ENCODE assay signal across 8 cellular contexts in the genomic region with DNA sequence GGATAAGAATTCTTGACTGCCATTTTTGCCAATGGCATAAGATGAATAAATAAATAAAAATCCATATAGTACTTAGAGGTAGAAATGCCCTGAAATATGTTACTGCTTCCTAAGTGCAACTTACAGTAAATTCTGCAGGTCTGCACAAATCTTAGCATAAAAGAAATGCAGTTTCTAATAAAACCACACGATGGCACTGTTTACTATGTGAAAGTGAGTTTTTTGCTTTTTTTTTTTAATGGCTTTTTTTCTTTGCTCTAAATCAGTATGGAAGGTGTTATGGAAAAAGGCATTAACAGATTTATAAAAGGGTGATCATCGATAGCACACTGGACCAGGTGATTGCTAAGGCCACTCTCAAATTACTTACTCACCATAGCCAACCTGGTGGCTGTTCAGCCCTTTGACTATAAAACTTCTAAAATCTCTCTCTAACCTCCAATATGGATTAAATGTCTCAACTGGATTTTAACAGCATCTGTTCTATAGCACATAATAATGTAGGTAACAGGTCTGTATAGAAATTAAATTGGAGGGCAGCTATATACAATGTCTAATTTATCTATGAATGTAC. TPM values are rescaled to one million over a fixed set of nuclear protein-coding genes. Genes with fewer than 3 reads are reported as not detected.
A peak's percentile ranks its signal among the peaks of the same experiment; 100 is the strongest.
DNase-seq lines count a peak whose midpoint lies in the region; ATAC-seq and TF ChIP-seq lines count a peak whose summit lies in the region.

No MANE protein-coding gene starts in this region.

- no peaks in the 10 kb centered on the region for H3K9me3 ChIP-seq in RWPE2 (ENCODE audit: severe bottlenecking)
- H3K9me3 ChIP-seq in esophagus squamous epithelium, result no peaks in the 10 kb centered on the region
- H3K9me3 ChIP-seq in psoas muscle, result no peaks in the 10 kb centered on the region

- H3K27me3 ChIP-seq in RWPE2 (ENCODE audit: insufficient read depth, poor library complexity, severe bottlenecking), result no peaks in the 10 kb centered on the region
- no peaks in the 10 kb centered on the region for H3K27me3 ChIP-seq in esophagus squamous epithelium
- H3K27me3 ChIP-seq in psoas muscle (ENCODE audit: insufficient read depth in 3 of 3, low read length in 2 of 3), result no peaks in the 10 kb centered on the region

- intact Hi-C loops in esophagus squamous epithelium (cut with DNase I), result no loop called here
- intact Hi-C loops in psoas muscle (cut with DNase I), result loop anchor here in 1 of 2 donors (2.0 kb wide), 1 partner anchor 775 kb away; no protein-coding TSS in a partner anchor

- no peak for ATAC-seq in RWPE2 (ENCODE audit: low read depth)
- peak in 1 of 4 donors; percentile 56 for ATAC-seq in psoas muscle
- no peak for ATAC-seq in HG02852 (IDR thresholded peaks at IDR 0.05; ENCODE audit: unreplicated experiment)

- WGBS in esophagus squamous epithelium, 2 donors, result 11 to 14% methylated on average over 2 of the region's 2 CpGs
- WGBS in psoas muscle, 3 donors, result 0 to 13% (median 7%) methylated on average over 2 of the region's 2 CpGs

- peak; percentile 8 for DNase-seq in COLO829 (ENCODE audit: low spot score)
- peak; percentile 47 for DNase-seq in HT1080 (ENCODE audit: low read depth)
- DNase-seq in RWPE2 (ENCODE audit: low spot score), result no peak
- DNase-seq in esophagus squamous epithelium (lab: John Stamatoyannopoulos, UW), result no peak
- DNase-seq in psoas muscle, result no peak
- DNase-seq in NCI-H187 (lab: John Stamatoyannopoulos, UW), result no peak
- DNase-seq in C1 segment of cervical spinal cord (lab: John Stamatoyannopoulos, UW), result no peak

- no peaks in the 10 kb centered on the region for H3K4me1 ChIP-seq in RWPE2 (ENCODE audit: insufficient read depth, poor library complexity, severe bottlenecking)
- H3K4me1 ChIP-seq in esophagus squamous epithelium, result no peaks in the 10 kb centered on the region
- H3K4me1 ChIP-seq in psoas muscle, result no peaks in the 10 kb centered on the region

- H3K4me3 ChIP-seq in RWPE2 (ENCODE audit: severe bottlenecking) (no peak overlapping the region), esophagus squamous epithelium (no peak overlapping the region), psoas muscle (no peak overlapping the region)

- H3K36me3 ChIP-seq in RWPE2 (ENCODE audit: low read depth), result peaks cover 11% of the 10 kb centered on the region; the same call in 1 of the 2 replicates
- H3K36me3 ChIP-seq in esophagus squamous epithelium, result peaks cover 0 to 41% (median 0%) of the 10 kb centered on the region in 3 donors
- H3K36me3 ChIP-seq in psoas muscle (ENCODE audit: insufficient read depth in 1 of 2, low read depth in 1 of 2), result peaks cover 0 to 65% of the 10 kb centered on the region in 2 donors

- TF ChIP-seq CTCF in RWPE2 (IDR thresholded peaks at IDR 0.05; ENCODE audit: poor library complexity, severe bottlenecking) (peak; percentile 87), esophagus squamous epithelium (IDR thresholded peaks at IDR 0.05) (peak in 5 of 6 experiments; percentile 50 to 78 (median 59)), psoas muscle (IDR thresholded peaks at IDR 0.05) (peak; percentile 62)

- no peak for TF ChIP-seq POLR2A in esophagus squamous epithelium (IDR thresholded peaks at IDR 0.05)

- no peak overlapping the region for H3K27ac ChIP-seq in RWPE2 (ENCODE audit: poor library complexity, severe bottlenecking)
- no peak overlapping the region for H3K27ac ChIP-seq in esophagus squamous epithelium
- no peak overlapping the region for H3K27ac ChIP-seq in psoas muscle

RNA-seq across cellular contexts. Expression of gene AHI1, which starts 45.8 kb away (rescaled TPM):
- total RNA-seq in HT1080 (2014; rRNA removed; shearing (Covaris generic)), result 6.2 and 7.8 TPM in 2 replicates
- 5.0 and 7.4 TPM in 2 replicates for polyA plus RNA-seq in HT1080 (2015; cell fraction: cytosol; rRNA removed)
- 28.5 and 31.3 TPM in 2 replicates for polyA plus RNA-seq in HT1080 (2015; cell fraction: nucleus; rRNA removed)
- total RNA-seq in esophagus squamous epithelium, result 10 to 100 TPM in 2 of 4 donors, 1 to 10 TPM in 2; 4.5 to 24.2 (median 7.6) TPM
- 10 to 100 TPM in 1 of 4 donors, 1 to 10 TPM in 3; 6.6 to 14.2 (median 8.5) TPM for total RNA-seq in psoas muscle
- 1 to 10 TPM; 5.5 to 8.3 (median 8.3) TPM for polyA plus RNA-seq in psoas muscle

Comparison
In these comparisons a context has a peak if more than half of its experiments do, and no peak if none do; other contexts are left out.
1. DNase-seq: peak in COLO829 (single experiment) and HT1080 (single experiment); none in RWPE2 (single experiment), esophagus squamous epithelium (single experiment), psoas muscle (0 of 2), NCI-H187 (0 of 2) and C1 segment of cervical spinal cord (0 of 14).
2. Peak in every context shown above with its lines, with median percentiles within 50 percentile points of each other: CTCF ChIP-seq.